In the genomic region with DNA sequence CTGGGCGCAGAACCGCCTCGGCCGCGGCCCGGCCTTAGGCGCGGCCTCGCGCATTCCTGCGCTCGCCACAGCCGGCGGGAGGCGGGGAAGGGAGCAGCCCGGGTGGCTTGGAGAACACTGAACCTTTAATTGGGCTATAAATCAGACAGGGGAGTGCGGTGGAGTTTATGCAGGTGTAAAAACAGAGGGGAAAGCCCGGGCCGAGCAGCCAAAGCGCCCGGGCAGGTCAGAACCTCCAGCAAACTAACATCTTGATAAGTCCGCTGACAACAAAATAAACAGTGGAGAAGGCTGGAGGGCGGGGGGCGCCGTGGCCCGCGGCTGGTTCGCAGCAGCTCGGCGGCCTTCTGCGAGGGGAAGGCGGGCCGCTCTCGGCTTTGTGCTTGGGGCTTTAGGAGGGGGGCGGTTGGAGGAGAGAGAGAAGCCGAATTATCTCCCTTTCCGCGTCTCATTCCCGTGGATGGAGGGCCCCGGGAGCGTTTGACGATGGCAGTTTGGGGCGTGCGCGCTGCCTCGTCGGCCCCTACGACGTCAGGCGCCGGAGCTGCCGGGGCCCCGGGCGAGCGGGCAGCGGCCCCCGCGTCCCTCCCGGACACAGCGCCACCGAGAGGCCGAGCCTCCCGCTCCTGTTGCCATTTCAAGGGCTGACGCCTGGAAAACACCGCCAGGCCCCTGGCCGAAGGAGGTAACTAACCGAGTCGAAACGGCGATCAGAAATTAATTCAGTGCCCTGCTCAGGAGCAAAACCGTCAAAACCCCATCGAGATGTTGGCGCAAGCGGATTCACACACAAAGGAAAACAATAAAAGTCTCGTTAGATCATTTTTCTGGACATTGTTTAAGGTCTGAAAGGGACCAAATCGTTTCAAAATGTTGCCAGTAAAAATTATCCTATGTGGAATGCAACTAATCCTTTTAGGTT, we compare ENCODE assay signal across 8 cellular contexts. TPM values are rescaled to one million over a fixed set of nuclear protein-coding genes. Genes with fewer than 3 reads are reported as not detected.
A peak's percentile ranks its signal among the peaks of the same experiment; 100 is the strongest.
DNase-seq lines count a peak whose midpoint lies in the region; ATAC-seq and TF ChIP-seq lines count a peak whose summit lies in the region.

No MANE protein-coding gene starts in this region.

- no peak overlapping the region for H3K27ac Mint-ChIP-seq in activated T-helper 17 cell treated with anti-CD3 and anti-CD28 coated beads, Interleukin-2, amount 50 U/mL, for 72 hours

- H3K9me3 ChIP-seq in iPS DF 6.9 (ENCODE audit: control insufficient read depth, insufficient read depth, low read length) (no peaks in the 10 kb centered on the region), spleen (no peaks in the 10 kb centered on the region)

- peaks cover 7% of the 10 kb centered on the region for H3K36me3 Mint-ChIP-seq in activated T-helper 17 cell treated with anti-CD3 and anti-CD28 coated beads, Interleukin-2, amount 50 U/mL, for 72 hours (ENCODE audit: low read depth)

- H3K9me3 Mint-ChIP-seq in activated T-helper 17 cell treated with anti-CD3 and anti-CD28 coated beads, Interleukin-2, amount 50 U/mL, for 72 hours, result no peaks in the 10 kb centered on the region

- H3K4me3 Mint-ChIP-seq in activated T-helper 17 cell treated with anti-CD3 and anti-CD28 coated beads, Interleukin-2, amount 50 U/mL, for 72 hours, result peak overlapping the region; percentile 36

- H3K4me1 Mint-ChIP-seq in activated T-helper 17 cell treated with anti-CD3 and anti-CD28 coated beads, Interleukin-2, amount 50 U/mL, for 72 hours, result no peaks in the 10 kb centered on the region

- no peak for TF ChIP-seq POLR2A in spleen (IDR thresholded peaks at IDR 0.05)

- ATAC-seq in activated T-helper 17 cell treated with anti-CD3 and anti-CD28 coated beads, Interleukin-2, amount 50 U/mL, for 72 hours (replicated peaks), result no peak
- no peak for ATAC-seq in HG02588 (IDR thresholded peaks at IDR 0.05; ENCODE audit: unreplicated experiment)

- TF ChIP-seq CTCF in AG09309 (IDR thresholded peaks at IDR 0.05; ENCODE audit: control insufficient read depth, insufficient read depth, low read depth, low read length, missing control alignments), result peak; percentile 53
- TF ChIP-seq CTCF in spleen (IDR thresholded peaks at IDR 0.05 in 8 of 11, conservative IDR thresholded peaks at IDR 0.05 in 3 of 11), result no peak

- peaks cover 71% of the 10 kb centered on the region for H3K27me3 Mint-ChIP-seq in activated T-helper 17 cell treated with anti-CD3 and anti-CD28 coated beads, Interleukin-2, amount 50 U/mL, for 72 hours

- peak overlapping the region; percentile 28 for H3K4me3 ChIP-seq in AG09309 (ENCODE audit: control insufficient read depth, low read depth, low read length)
- H3K4me3 ChIP-seq in iPS DF 6.9 (ENCODE audit: low read length), result peak overlapping the region; percentile 10; the same call in 1 of the 2 replicates
- peak overlapping the region in 7 of 8 donors; percentile 9 to 59 (median 20) for H3K4me3 ChIP-seq in spleen

- H3K36me3 ChIP-seq in iPS DF 6.9 (ENCODE audit: control insufficient read depth, insufficient read depth, low read length), result no peaks in the 10 kb centered on the region
- no peaks in the 10 kb centered on the region for H3K36me3 ChIP-seq in spleen

- H3K4me1 ChIP-seq in iPS DF 6.9 (ENCODE audit: control insufficient read depth, insufficient read depth, low read length) (no peaks in the 10 kb centered on the region), spleen (peaks cover 7 to 24% (median 18%) of the 10 kb centered on the region in 6 donors)

- intact Hi-C loops in spleen (cut with DNase I; ENCODE audit: low total_unique reads), result no loop called here

- H3K27ac ChIP-seq in iPS DF 6.9 (ENCODE audit: low read length) (no peak overlapping the region), spleen (no peak overlapping the region)

- WGBS in iPS DF 6.9 (ENCODE audit: insufficient coverage, insufficient read length), result no CpG with 5 or more reads among the region's 76 CpGs
- WGBS in spleen, 5 donors, result 2 to 5% (median 4%) methylated on average over 44 to 76 of the region's 76 CpGs

- DNase-seq in AG09309 (ENCODE audit: low read depth) (no peak), HPDE6-E6E7 (ENCODE audit: extremely low spot score) (peak; percentile 68), iPS DF 6.9 (ENCODE audit: low read depth, low spot score) (no peak), spleen (no peak), SW 1271 (lab: John Stamatoyannopoulos, UW) (no peak), NCI-H1930 (lab: John Stamatoyannopoulos, UW) (no peak)

- H3K27me3 ChIP-seq in iPS DF 6.9 (ENCODE audit: control insufficient read depth, insufficient read depth, low read length), result peaks cover 69% of the 10 kb centered on the region
- peaks cover 24 to 100% (median 87%) of the 10 kb centered on the region in 7 donors for H3K27me3 ChIP-seq in spleen (replicated peaks in 1 of 7)

RNA-seq across cellular contexts. Expression of a gene that starts 11.2 kb away (rescaled TPM):
- total RNA-seq in activated T-helper 17 cell treated with anti-CD3 and anti-CD28 coated beads, Interleukin-2, amount 50 U/mL, for 72 hours, result under 1 TPM in 1 of 2 donors, not detected in 1; 0.45 TPM
- total RNA-seq in spleen, result 1 to 10 TPM in 1 of 7 donors, under 1 TPM in 5, not detected in 1; 0.26 to 1.1 (median 0.34) TPM
- 1 to 10 TPM in 1 of 3 donors, under 1 TPM in 2; 0.09 to 1.1 (median 0.37) TPM for polyA plus RNA-seq in spleen
